6 cellular contexts compared by ENCODE assay signal in genomic region chr9:76341616-76342015, GRCh38.
"Had no signal": no experiment of that assay in that cellular context is flagged by ENCODE, and none has a peak within 500 bp of the region (broad histone marks: within the 10 kb centered on the region; RNA-seq: fewer than 3 reads in every experiment).

No MANE protein-coding gene starts in this region.

- ATAC-seq: GM23338, K562 had no signal

- H3K4me2 ChIP-seq: GM23338 had no signal

- H2AFZ ChIP-seq: GM23338 had no signal

- H3K4me3 ChIP-seq: GM23338, K562 had no signal

- DNase-seq: H9, HCEC 1CT, IMR-90, KG1 had no signal
